In genomic region chr3:18444597-18445420, GRCh38 we compare ENCODE assay signal across 8 cellular contexts. TPM values are rescaled to one million over a fixed set of nuclear protein-coding genes. Genes with fewer than 3 reads are reported as not detected.
DNase-seq lines count a peak whose midpoint lies in the region; ATAC-seq, FAIRE-seq and TF ChIP-seq lines count a peak whose summit lies in the region.

No MANE protein-coding gene starts in this region.

- H3K4me3 Mint-ChIP-seq in natural killer cell treated with Interleukin-12 subunit alpha and Interleukin-12 subunit beta and Interleukin-15 and Interleukin-18, amount 100 ng/mL, for 72 hours: peak overlapping the region; percentile 99

- H3K9me3 ChIP-seq in esophagus squamous epithelium: peaks cover 0 to 8% (median 7%) of the 10 kb centered on the region in 3 donors

- 1% methylated on average over 25 to 34 of the region's 116 CpGs for WGBS in esophagus squamous epithelium, 2 donors

- peaks cover 48% of the 10 kb centered on the region for H3K36me3 Mint-ChIP-seq in natural killer cell treated with Interleukin-12 subunit alpha and Interleukin-12 subunit beta and Interleukin-15 and Interleukin-18, amount 100 ng/mL, for 72 hours

- H3K27ac ChIP-seq in esophagus squamous epithelium (peak overlapping the region; percentile 13 to 69 (median 44)), substantia nigra (ENCODE audit: low read depth, low read length, poor library complexity, severe bottlenecking) (no peak overlapping the region)

- DNase-seq in ACHN: peak; percentile 62
- DNase-seq in GM18507 (ENCODE audit: extremely low spot score, insufficient read length, low read depth): peak; percentile 29
- peak; percentile 84 for DNase-seq in NOMO-1 treated with dmso at 0.1 percent for 144 hours (lab: John Stamatoyannopoulos, UW; ENCODE audit: unreplicated experiment)
- peak; percentile 68 for DNase-seq in activated T-cell treated with anti-CD3 and anti-CD28 coated beads for 48 hours (ENCODE audit: low read depth)
- no peak for DNase-seq in esophagus squamous epithelium (lab: John Stamatoyannopoulos, UW)
- DNase-seq in natural killer cell treated with Interleukin-12 subunit alpha and Interleukin-12 subunit beta and Interleukin-15 and Interleukin-18, amount 100 ng/mL, for 72 hours (ENCODE audit: low spot score): peak; percentile 87
- DNase-seq in substantia nigra (lab: John Stamatoyannopoulos, UW): peak in 29 of 49 donors; percentile 11 to 66 (median 37)

- in situ Hi-C loops in ACHN (cut with HindIII; ENCODE audit: low pct_ligation_motif_present, low pct_unique_long_range_greater_than_20kb, low sequenced_read_pairs): no loop called here

- peaks cover 31 to 57% of the 10 kb centered on the region in 2 donors for H3K4me1 Mint-ChIP-seq in natural killer cell treated with Interleukin-12 subunit alpha and Interleukin-12 subunit beta and Interleukin-15 and Interleukin-18, amount 100 ng/mL, for 72 hours (ENCODE audit: low read depth in 2 of 2)

- peak; percentile 79 for ATAC-seq in HG03097 (IDR thresholded peaks at IDR 0.05; ENCODE audit: low FRiP score, unreplicated experiment)
- peak; percentile 86 to 92 for ATAC-seq in natural killer cell treated with Interleukin-12 subunit alpha and Interleukin-12 subunit beta and Interleukin-15 and Interleukin-18, amount 100 ng/mL, for 72 hours

- H3K4me3 ChIP-seq in esophagus squamous epithelium: peak overlapping the region; percentile 44 to 74 (median 58)

- no peaks in the 10 kb centered on the region for H3K27me3 Mint-ChIP-seq in natural killer cell treated with Interleukin-12 subunit alpha and Interleukin-12 subunit beta and Interleukin-15 and Interleukin-18, amount 100 ng/mL, for 72 hours

- no peak for FAIRE-seq in GM18507 (lab: Jason Lieb, UNC)

- intact Hi-C loops in esophagus squamous epithelium (cut with DNase I): no loop called here

- peak in 4 of 6 experiments; percentile 39 to 78 (median 64) for TF ChIP-seq CTCF in esophagus squamous epithelium (IDR thresholded peaks at IDR 0.05)

- peaks cover 3% of the 10 kb centered on the region for H3K9me3 Mint-ChIP-seq in natural killer cell treated with Interleukin-12 subunit alpha and Interleukin-12 subunit beta and Interleukin-15 and Interleukin-18, amount 100 ng/mL, for 72 hours

- H3K4me1 ChIP-seq in esophagus squamous epithelium: peaks cover 13 to 28% (median 17%) of the 10 kb centered on the region in 3 donors

- H3K27ac Mint-ChIP-seq in natural killer cell treated with Interleukin-12 subunit alpha and Interleukin-12 subunit beta and Interleukin-15 and Interleukin-18, amount 100 ng/mL, for 72 hours: peak overlapping the region; percentile 94 to 96

- peaks cover 3 to 80% (median 10%) of the 10 kb centered on the region in 4 donors for H3K27me3 ChIP-seq in esophagus squamous epithelium

- H3K36me3 ChIP-seq in esophagus squamous epithelium: no peaks in the 10 kb centered on the region

- TF ChIP-seq POLR2A in esophagus squamous epithelium (IDR thresholded peaks at IDR 0.05): peak in 1 of 4 donors; percentile 46

RNA-seq across cellular contexts. Expression of gene SATB1, which starts 19.7 kb away (rescaled TPM):
- total RNA-seq in esophagus squamous epithelium: 10 to 100 TPM; 16.9 to 24.4 (median 20.0) TPM
- 100 to 1,000 TPM; 401 to 512 TPM for total RNA-seq in natural killer cell treated with Interleukin-12 subunit alpha and Interleukin-12 subunit beta and Interleukin-15 and Interleukin-18, amount 100 ng/mL, for 72 hours

Comparison
In these comparisons a context has a peak if more than half of its experiments do, and no peak if none do; other contexts are left out.
1. RNA of gene SATB1, which starts 19.7 kb away (total RNA-seq): 401 to 512 TPM in natural killer cell treated with Interleukin-12 subunit alpha and Interleukin-12 subunit beta and Interleukin-15 and Interleukin-18, amount 100 ng/mL, for 72 hours; 16.9 to 24.4 TPM in esophagus squamous epithelium; every median in the first group is over 10 times any median in the second.